Comparison of ENCODE assay signal across 1 cellular context in the genomic region with DNA sequence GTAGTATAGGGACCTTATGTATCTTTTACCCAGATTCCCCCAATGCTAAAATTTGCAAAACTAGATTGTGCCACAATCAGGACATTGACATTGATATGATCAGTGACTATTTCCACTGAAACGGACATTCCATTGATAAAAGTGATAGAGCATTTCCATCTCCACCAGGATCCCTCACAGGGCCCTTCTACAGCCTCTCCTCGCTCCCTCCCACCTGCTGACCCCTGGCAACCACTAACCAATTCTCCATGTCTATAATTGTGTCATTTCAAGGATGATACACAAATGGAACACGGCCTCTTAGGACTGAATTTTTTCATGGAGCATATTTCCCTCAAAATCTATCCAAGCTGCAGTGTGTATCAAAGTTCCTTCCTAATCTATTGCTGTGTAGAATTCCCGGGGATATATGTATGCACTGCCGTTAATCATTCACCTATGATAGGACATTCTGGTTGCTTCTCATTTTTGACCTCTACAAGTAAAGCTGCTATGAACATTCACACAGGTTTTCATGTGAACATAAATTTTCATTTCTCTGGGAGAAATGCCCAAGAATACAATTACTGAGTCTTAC.
TF ChIP-seq lines count a peak whose summit lies in the region.

No MANE protein-coding gene starts in this region.

TF ChIP-seq in HepG2, 621 proteins besides CTCF, POLR2A, EP300 and RAD21 (continued from another document and continues in another):
- TF ChIP-seq HNF1A (IDR thresholded peaks at IDR 0.05; ENCODE audit: low read depth) (peak; percentile 93), HNF1A (CRISPR knock-in tag; IDR thresholded peaks at IDR 0.05; ENCODE audit: borderline replicate concordance) (peak; percentile 89), ZBTB1 (CRISPR knock-in tag; IDR thresholded peaks at IDR 0.05; ENCODE audit: borderline replicate concordance) (no peak), KLF9 (CRISPR knock-in tag; IDR thresholded peaks at IDR 0.05; ENCODE audit: low read depth) (no peak), PATZ1 (CRISPR knock-in tag; IDR thresholded peaks at IDR 0.05) (no peak), ZFP82 (CRISPR knock-in tag; IDR thresholded peaks at IDR 0.05; ENCODE audit: borderline replicate concordance) (no peak), NFE2L2 (IDR thresholded peaks at IDR 0.05; ENCODE audit: low read length) (no peak), ZNF274 (CRISPR knock-in tag; IDR thresholded peaks at IDR 0.05) (no peak), AFF4 (CRISPR knock-in tag; IDR thresholded peaks at IDR 0.05) (no peak), TIGD3 (CRISPR knock-in tag; IDR thresholded peaks at IDR 0.05; ENCODE audit: borderline replicate concordance) (no peak), ARHGAP35 (CRISPR knock-in tag; IDR thresholded peaks at IDR 0.05; ENCODE audit: borderline replicate concordance) (no peak), MATR3 (CRISPR knock-in tag; IDR thresholded peaks at IDR 0.05) (no peak), ZNF235 (CRISPR knock-in tag; IDR thresholded peaks at IDR 0.05; ENCODE audit: borderline replicate concordance) (no peak), THAP8 (CRISPR knock-in tag; IDR thresholded peaks at IDR 0.05; ENCODE audit: borderline replicate concordance) (no peak), ZNF207 (IDR thresholded peaks at IDR 0.05; ENCODE audit: borderline replicate concordance) (no peak), GZF1 (CRISPR knock-in tag; IDR thresholded peaks at IDR 0.05) (no peak), MED1 (CRISPR knock-in tag; IDR thresholded peaks at IDR 0.05) (no peak; the same call in 1 of the 2 replicates), RARA (CRISPR knock-in tag; IDR thresholded peaks at IDR 0.05) (no peak), EED (CRISPR knock-in tag; IDR thresholded peaks at IDR 0.05) (no peak), ZBTB8A (CRISPR knock-in tag; IDR thresholded peaks at IDR 0.05; ENCODE audit: borderline replicate concordance, low read depth) (no peak), ZNF414 (CRISPR knock-in tag; IDR thresholded peaks at IDR 0.05) (no peak), RXRB (CRISPR knock-in tag; IDR thresholded peaks at IDR 0.05; ENCODE audit: borderline replicate concordance) (peak; percentile 44; the same call in 1 of the 2 replicates), ZNF557 (CRISPR knock-in tag; IDR thresholded peaks at IDR 0.05) (no peak), ZNF770 (CRISPR knock-in tag; IDR thresholded peaks at IDR 0.05) (0 out of 2 replicates have a peak, but pooled peaks have one; percentile 17)
- TF ChIP-seq, protein P1, sequence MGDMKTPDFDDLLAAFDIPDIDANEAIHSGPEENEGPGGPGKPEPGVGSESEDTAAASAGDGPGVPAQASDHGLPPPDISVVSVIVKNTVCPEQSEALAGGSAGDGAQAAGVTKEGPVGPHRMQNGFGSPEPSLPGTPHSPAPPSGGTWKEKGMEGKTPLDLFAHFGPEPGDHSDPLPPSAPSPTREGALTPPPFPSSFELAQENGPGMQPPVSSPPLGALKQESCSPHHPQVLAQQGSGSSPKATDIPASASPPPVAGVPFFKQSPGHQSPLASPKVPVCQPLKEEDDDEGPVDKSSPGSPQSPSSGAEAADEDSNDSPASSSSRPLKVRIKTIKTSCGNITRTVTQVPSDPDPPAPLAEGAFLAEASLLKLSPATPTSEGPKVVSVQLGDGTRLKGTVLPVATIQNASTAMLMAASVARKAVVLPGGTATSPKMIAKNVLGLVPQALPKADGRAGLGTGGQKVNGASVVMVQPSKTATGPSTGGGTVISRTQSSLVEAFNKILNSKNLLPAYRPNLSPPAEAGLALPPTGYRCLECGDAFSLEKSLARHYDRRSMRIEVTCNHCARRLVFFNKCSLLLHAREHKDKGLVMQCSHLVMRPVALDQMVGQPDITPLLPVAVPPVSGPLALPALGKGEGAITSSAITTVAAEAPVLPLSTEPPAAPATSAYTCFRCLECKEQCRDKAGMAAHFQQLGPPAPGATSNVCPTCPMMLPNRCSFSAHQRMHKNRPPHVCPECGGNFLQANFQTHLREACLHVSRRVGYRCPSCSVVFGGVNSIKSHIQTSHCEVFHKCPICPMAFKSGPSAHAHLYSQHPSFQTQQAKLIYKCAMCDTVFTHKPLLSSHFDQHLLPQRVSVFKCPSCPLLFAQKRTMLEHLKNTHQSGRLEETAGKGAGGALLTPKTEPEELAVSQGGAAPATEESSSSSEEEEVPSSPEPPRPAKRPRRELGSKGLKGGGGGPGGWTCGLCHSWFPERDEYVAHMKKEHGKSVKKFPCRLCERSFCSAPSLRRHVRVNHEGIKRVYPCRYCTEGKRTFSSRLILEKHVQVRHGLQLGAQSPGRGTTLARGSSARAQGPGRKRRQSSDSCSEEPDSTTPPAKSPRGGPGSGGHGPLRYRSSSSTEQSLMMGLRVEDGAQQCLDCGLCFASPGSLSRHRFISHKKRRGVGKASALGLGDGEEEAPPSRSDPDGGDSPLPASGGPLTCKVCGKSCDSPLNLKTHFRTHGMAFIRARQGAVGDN (CRISPR knock-in tag; IDR thresholded peaks at IDR 0.05) = no peak
- TF ChIP-seq, protein P2, sequence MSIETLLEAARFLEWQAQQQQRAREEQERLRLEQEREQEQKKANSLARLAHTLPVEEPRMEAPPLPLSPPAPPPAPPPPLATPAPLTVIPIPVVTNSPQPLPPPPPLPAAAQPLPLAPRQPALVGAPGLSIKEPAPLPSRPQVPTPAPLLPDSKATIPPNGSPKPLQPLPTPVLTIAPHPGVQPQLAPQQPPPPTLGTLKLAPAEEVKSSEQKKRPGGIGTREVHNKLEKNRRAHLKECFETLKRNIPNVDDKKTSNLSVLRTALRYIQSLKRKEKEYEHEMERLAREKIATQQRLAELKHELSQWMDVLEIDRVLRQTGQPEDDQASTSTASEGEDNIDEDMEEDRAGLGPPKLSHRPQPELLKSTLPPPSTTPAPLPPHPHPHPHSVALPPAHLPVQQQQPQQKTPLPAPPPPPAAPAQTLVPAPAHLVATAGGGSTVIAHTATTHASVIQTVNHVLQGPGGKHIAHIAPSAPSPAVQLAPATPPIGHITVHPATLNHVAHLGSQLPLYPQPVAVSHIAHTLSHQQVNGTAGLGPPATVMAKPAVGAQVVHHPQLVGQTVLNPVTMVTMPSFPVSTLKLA (IDR thresholded peaks at IDR 0.05) = no peak
